8 cellular contexts compared by ENCODE assay signal in the genomic region with DNA sequence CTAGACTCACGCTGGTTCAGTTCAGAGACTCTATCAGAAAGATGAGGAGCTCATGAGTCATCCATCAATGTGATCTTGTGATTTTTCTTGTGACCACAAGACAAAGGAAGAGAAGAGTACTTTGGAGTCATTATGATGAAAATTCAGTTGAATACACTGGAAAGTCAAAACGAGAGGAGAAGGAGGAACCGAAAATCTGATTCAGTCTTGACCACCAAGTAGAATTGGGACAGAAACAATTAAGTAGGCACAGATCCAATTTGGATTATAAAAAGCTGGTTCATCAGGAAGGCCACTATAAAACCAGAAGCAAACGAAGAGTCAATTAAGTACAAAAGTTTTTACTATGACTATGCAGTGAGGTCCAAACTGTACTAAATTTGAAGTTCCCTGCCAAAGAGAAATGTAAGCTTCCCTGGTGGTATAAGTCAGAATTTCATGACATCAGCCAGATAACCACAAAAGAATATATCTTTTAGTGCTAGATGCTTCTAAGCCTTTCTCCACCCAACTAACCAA.
DNase-seq lines count a peak whose midpoint lies in the region; ATAC-seq and TF ChIP-seq lines count a peak whose summit lies in the region.

No MANE protein-coding gene starts in this region.

- H3K27me3 Mint-ChIP-seq in activated B cell treated with CpG ODN at 0.5 μM for 24 hours = no peaks in the 10 kb centered on the region

- peaks cover 14% of the 10 kb centered on the region for H3K36me3 ChIP-seq in BLaER1

- H3K27me3 ChIP-seq in BLaER1 = no peaks in the 10 kb centered on the region

- intact Hi-C loops in activated B cell treated with CpG ODN at 0.5 μM for 24 hours (cut with micrococcal nuclease) = loop anchor here (2.0 to 5.0 kb wide), 4 partner anchors 17 to 1846 kb away; a partner anchor contains a TSS

- H3K4me1 ChIP-seq in BLaER1 = peaks cover 71% of the 10 kb centered on the region

- H3K36me3 Mint-ChIP-seq in activated B cell treated with CpG ODN at 0.5 μM for 24 hours (ENCODE audit: low read depth) = no peaks in the 10 kb centered on the region

- DNase-seq in activated B cell treated with CpG ODN at 0.5 μM for 24 hours (no peak), kidney tubule cell (ENCODE audit: low spot score) (peak; percentile 69), NCI-H2107 treated with DMSO at 0.1 percent for 48 hours (lab: John Stamatoyannopoulos, UW; ENCODE audit: unreplicated experiment) (no peak), iPS-NIHi11 (ENCODE audit: low spot score) (no peak), ureter (ENCODE audit: low spot score) (no peak)

- H4K20me1 ChIP-seq in BLaER1 = no peaks in the 10 kb centered on the region

- CTCF ChIA-PET in activated B cell treated with CpG ODN at 0.5 μM for 24 hours (lab: Charles Lee) = interaction anchor here (1.2 kb wide), 1 partner anchor 35 kb away, joined by 4 read pairs; no protein-coding TSS in a partner anchor

- H3K9ac ChIP-seq in BLaER1 = no peak overlapping the region

- TF ChIP-seq CTCF in activated B cell treated with CpG ODN at 0.5 μM for 24 hours (IDR thresholded peaks at IDR 0.05) = no peak

- POLR2A ChIA-PET in activated B cell treated with CpG ODN at 0.5 μM for 24 hours (lab: Charles Lee) = interaction anchor here (0.6 to 2.3 kb wide), 5 partner anchors 10 to 528 kb away, joined by 3 to 32 read pairs (median 3); a partner anchor contains a TSS

- H3K4me1 Mint-ChIP-seq in activated B cell treated with CpG ODN at 0.5 μM for 24 hours = peaks cover 30% of the 10 kb centered on the region

- peak overlapping the region; percentile 58 for H3K27ac ChIP-seq in BLaER1

- H3K9me3 ChIP-seq in BLaER1 = peaks cover 10% of the 10 kb centered on the region

- no peak overlapping the region for H3K4me3 ChIP-seq in BLaER1

- peak overlapping the region; percentile 79 for H3K4me2 ChIP-seq in BLaER1

- peaks cover 7% of the 10 kb centered on the region for H3K9me3 Mint-ChIP-seq in activated B cell treated with CpG ODN at 0.5 μM for 24 hours

- peak; percentile 44 for ATAC-seq in GM19025 (IDR thresholded peaks at IDR 0.05; ENCODE audit: low read depth, unreplicated experiment)
- ATAC-seq in HG03139 (IDR thresholded peaks at IDR 0.05; ENCODE audit: unreplicated experiment) = peak; percentile 47
- ATAC-seq in activated B cell treated with CpG ODN at 0.5 μM for 24 hours (ENCODE audit: low read depth) = peak; percentile 78

- peak overlapping the region; percentile 82 for H3K27ac Mint-ChIP-seq in activated B cell treated with CpG ODN at 0.5 μM for 24 hours

- H3K4me3 Mint-ChIP-seq in activated B cell treated with CpG ODN at 0.5 μM for 24 hours = peak overlapping the region; percentile 64
